Comparison of ENCODE assay signal across 9 cellular contexts in the genomic region with DNA sequence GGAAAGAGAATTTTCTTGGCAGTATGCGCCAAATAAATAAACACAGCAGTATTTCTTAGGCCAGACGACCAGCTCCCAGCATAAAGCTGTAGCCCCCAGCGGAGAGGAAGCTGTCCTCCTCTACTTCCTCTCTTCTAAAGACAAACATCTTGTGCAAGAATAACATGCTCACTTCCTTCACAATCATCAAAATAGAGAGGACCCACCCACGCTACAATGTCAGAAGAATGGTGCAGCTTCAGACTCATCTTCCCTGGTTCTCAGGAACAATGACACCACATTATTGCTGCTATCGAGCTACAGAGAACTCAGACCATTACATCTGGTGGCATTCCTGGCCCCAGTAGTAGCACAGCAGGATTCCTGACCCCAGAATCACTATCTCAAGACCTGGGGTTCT. TPM values are rescaled to one million over a fixed set of nuclear protein-coding genes. Genes with fewer than 3 reads are reported as not detected.
DNase-seq lines count a peak whose midpoint lies in the region; ATAC-seq and TF ChIP-seq lines count a peak whose summit lies in the region.
"Had no signal": no experiment of that assay in that cellular context is flagged by ENCODE, and none has a peak within 500 bp of the region (broad histone marks: within the 10 kb centered on the region; RNA-seq: fewer than 3 reads in every experiment).

No MANE protein-coding gene starts in this region.

- TF ChIP-seq CTCF in neutrophil (IDR thresholded peaks at IDR 0.05) (peak; percentile 43), glutamatergic neuron (IDR thresholded peaks at IDR 0.05; ENCODE audit: partially characterized antibody, unreplicated experiment) (no peak)

- H3K9me3 Mint-ChIP-seq in glutamatergic neuron (ENCODE audit: unreplicated experiment), result peaks cover 3% of the 10 kb centered on the region

- H3K27me3 Mint-ChIP-seq in glutamatergic neuron (ENCODE audit: unreplicated experiment), result peaks cover 2% of the 10 kb centered on the region

- ATAC-seq in GM18861 (IDR thresholded peaks at IDR 0.05; ENCODE audit: unreplicated experiment), result no peak
- ATAC-seq in GM21390 (IDR thresholded peaks at IDR 0.05; ENCODE audit: unreplicated experiment), result no peak

- H3K4me3 ChIP-seq in neutrophil (ENCODE audit: low read depth in 1 of 2, low read length in 1 of 2), result peak overlapping the region; percentile 20 to 30

- peak overlapping the region; percentile 97 for H3K27ac ChIP-seq in neutrophil

- no peak overlapping the region for H3K27ac Mint-ChIP-seq in glutamatergic neuron (ENCODE audit: unreplicated experiment)

- DNase-seq in AML-193 (lab: John Stamatoyannopoulos, UW), result peak; percentile 75
- DNase-seq in SKM-1 treated with dmso at 0.1 percent for 144 hours (lab: John Stamatoyannopoulos, UW; ENCODE audit: unreplicated experiment), result peak; percentile 71
- DNase-seq in dermis blood vessel endothelial cell, result peak; percentile 76
- no peak for DNase-seq in glutamatergic neuron
- no peak for DNase-seq in NCI-H1105 (lab: John Stamatoyannopoulos, UW)
- DNase-seq: COR-L47 had no signal

- H3K4me1 ChIP-seq in neutrophil (ENCODE audit: control insufficient read depth in 1 of 2, insufficient read depth in 1 of 2, low read depth in 1 of 2, low read length in 1 of 2), result peaks cover 63 to 64% of the 10 kb centered on the region in 2 experiments

- H3K4me1 Mint-ChIP-seq in glutamatergic neuron (ENCODE audit: low read depth, unreplicated experiment), result peaks cover 7% of the 10 kb centered on the region

- no peaks in the 10 kb centered on the region for H3K27me3 ChIP-seq in neutrophil

- H3K36me3 Mint-ChIP-seq in glutamatergic neuron (ENCODE audit: unreplicated experiment), result no peaks in the 10 kb centered on the region

- H3K4me3 Mint-ChIP-seq in glutamatergic neuron (ENCODE audit: unreplicated experiment), result no peak overlapping the region

- H3K36me3 ChIP-seq in neutrophil, result no peaks in the 10 kb centered on the region

- H3K9me3 ChIP-seq in neutrophil, result no peaks in the 10 kb centered on the region

RNA-seq across cellular contexts. Expression of a gene that starts 16.6 kb away (rescaled TPM):
- total RNA-seq in dermis blood vessel endothelial cell (3,052 and 3,683 TPM in 2 replicates), glutamatergic neuron (ENCODE audit: unreplicated experiment) (0.37 TPM)

RNA-seq across cellular contexts. Expression of a gene that starts 59.2 kb away (rescaled TPM):
- total RNA-seq in dermis blood vessel endothelial cell (517 and 1,153 TPM in 2 replicates), glutamatergic neuron (ENCODE audit: unreplicated experiment) (17.6 TPM)

Comparison
In these comparisons a context has a peak if more than half of its experiments do, and no peak if none do; other contexts are left out.
1. DNase-seq: peak in AML-193 (2 of 2), SKM-1 treated with dmso at 0.1 percent for 144 hours (single experiment) and dermis blood vessel endothelial cell (single experiment); none in glutamatergic neuron (single experiment) and NCI-H1105 (single experiment).
2. RNA of a gene that starts 16.6 kb away (total RNA-seq): 3,052 to 3,683 TPM in dermis blood vessel endothelial cell; 0.37 TPM in glutamatergic neuron (single experiment); every median in the first group is over 1,000 times any median in the second.
3. RNA of a gene that starts 59.2 kb away (total RNA-seq): 517 to 1,153 TPM in dermis blood vessel endothelial cell; 17.6 TPM in glutamatergic neuron (single experiment); every median in the first group is over 10 times any median in the second.